31 cellular contexts compared by ENCODE assay signal in genomic region chr18:10590412-10590811, GRCh38.
"Had no signal": no experiment of that assay in that cellular context is flagged by ENCODE, and none has a peak within 500 bp of the region (broad histone marks: within the 10 kb centered on the region; RNA-seq: fewer than 3 reads in every experiment).

No MANE protein-coding gene starts in this region.

- H3K36me3 Mint-ChIP-seq: activated CD8-positive, alpha-beta memory T cell treated with anti-CD3 and anti-CD28 coated beads, Interleukin-2, amount 10 ng/mL, durations not matched to agents 7 days and 5 days; WTC11 had no signal

- ATAC-seq: activated CD4-positive, alpha-beta T cell treated with anti-CD3 and anti-CD28 coated beads for 36 hours; activated CD4-positive, CD25-positive, alpha-beta regulatory T cell treated with anti-CD3 and anti-CD28 coated beads, Interleukin-2, amount 50 U/mL, for 24 hours; activated CD8-positive, alpha-beta memory T cell treated with anti-CD3 and anti-CD28 coated beads, Interleukin-2, amount 10 ng/mL, durations not matched to agents 7 days and 5 days; activated naive CD4-positive, alpha-beta T cell treated with anti-CD3 and anti-CD28 coated beads, Interleukin-2, amount 50 U/mL, for 72 hours; body of pancreas; WTC11 had no signal

- H3K9me3 Mint-ChIP-seq: T-helper 1 cell treated with Interleukin-12 subunit alpha and Interleukin-12 subunit beta and Interleukin-4 antibody, amounts not matched to agents 30 μg/mL and 1 μg/mL, for 36 hours; T-helper 2 cell treated with Interferon-gamma antibody and Interleukin-4, amounts not matched to agents 5 μg/mL and 100 μg/mL, for 36 hours had no signal

- H3K27me3 Mint-ChIP-seq: activated CD4-positive, alpha-beta memory T cell treated with anti-CD3 and anti-CD28 coated beads, Interleukin-2, amount 10 ng/mL, durations not matched to agents 7 days and 5 days; activated CD4-positive, alpha-beta T cell treated with anti-CD3 and anti-CD28 coated beads for 36 hours had no signal

- H3K27ac Mint-ChIP-seq: activated CD4-positive, alpha-beta memory T cell treated with anti-CD3 and anti-CD28 coated beads, Interleukin-2, amount 10 ng/mL, durations not matched to agents 7 days and 5 days; activated CD4-positive, alpha-beta T cell treated with anti-CD3 and anti-CD28 coated beads for 36 hours; activated CD8-positive, alpha-beta memory T cell treated with anti-CD3 and anti-CD28 coated beads, Interleukin-2, amount 10 ng/mL, durations not matched to agents 7 days and 5 days; activated naive CD4-positive, alpha-beta T cell treated with anti-CD3 and anti-CD28 coated beads, Interleukin-2, amount 50 U/mL, for 72 hours; T-helper 1 cell treated with Interleukin-12 subunit alpha and Interleukin-12 subunit beta and Interleukin-4 antibody, amounts not matched to agents 30 μg/mL and 1 μg/mL, for 36 hours; T-helper 2 cell treated with Interferon-gamma antibody and Interleukin-4, amounts not matched to agents 5 μg/mL and 100 μg/mL, for 36 hours; WTC11 had no signal

- DNase-seq: activated CD4-positive, alpha-beta memory T cell treated with anti-CD3 and anti-CD28 coated beads, Interleukin-2, amount 10 ng/mL, durations not matched to agents 7 days and 5 days; activated CD4-positive, alpha-beta T cell treated with anti-CD3 and anti-CD28 coated beads for 36 hours; activated CD8-positive, alpha-beta memory T cell treated with anti-CD3 and anti-CD28 coated beads for 24 hours; activated CD8-positive, alpha-beta memory T cell treated with anti-CD3 and anti-CD28 coated beads, Interleukin-2, amount 10 ng/mL, durations not matched to agents 7 days and 5 days; activated CD8-positive, alpha-beta memory T cell treated with anti-CD3 and anti-CD28 coated beads, Interleukin-2, amount 50 U/mL, for 48 hours; activated gamma-delta T cell; activated naive CD4-positive, alpha-beta T cell treated with Interleukin-2 at 50 U/mL for 16 hours; activated T-cell treated with anti-CD3 and anti-CD28 coated beads, Interleukin-2, amount 50 U/mL, for 48 hours; adrenal gland; body of pancreas; Karpas-422; MG63; NCI-H1048; NCI-H1105 treated with DMSO at 0.1 percent for 48 hours; NCI-H146; NCI-H187; NCI-H2029 treated with DMSO at 0.1 percent for 48 hours; NCI-H2107; NCI-H2171; NCI-H510A; NCI-H526; NCI-H748 treated with DMSO at 0.1 percent for 48 hours; NK-92 treated with Interleukin-12 subunit alpha and Interleukin-12 subunit beta, amount 100 ng/mL, for 24 hours; PC-9; Right ventricle myocardium superior had no signal

- H3K9me3 ChIP-seq: adrenal gland, body of pancreas, breast epithelium, MG63 had no signal

- H3K4me1 Mint-ChIP-seq: activated CD4-positive, alpha-beta T cell treated with anti-CD3 and anti-CD28 coated beads for 36 hours; WTC11 had no signal

- H3K4me3 Mint-ChIP-seq: activated CD4-positive, alpha-beta memory T cell treated with anti-CD3 and anti-CD28 coated beads, Interleukin-2, amount 10 ng/mL, durations not matched to agents 7 days and 5 days; activated CD4-positive, alpha-beta T cell treated with anti-CD3 and anti-CD28 coated beads for 36 hours; activated CD8-positive, alpha-beta memory T cell treated with anti-CD3 and anti-CD28 coated beads, Interleukin-2, amount 10 ng/mL, durations not matched to agents 7 days and 5 days; T-helper 1 cell treated with Interleukin-12 subunit alpha and Interleukin-12 subunit beta and Interleukin-4 antibody, amounts not matched to agents 30 μg/mL and 1 μg/mL, for 36 hours; T-helper 2 cell treated with Interferon-gamma antibody and Interleukin-4, amounts not matched to agents 5 μg/mL and 100 μg/mL, for 36 hours; WTC11 had no signal

- H3K27me3 ChIP-seq: adrenal gland, body of pancreas, breast epithelium, MG63 had no signal

- H3K36me3 ChIP-seq: adrenal gland, breast epithelium, MG63 had no signal

- H3K4me3 ChIP-seq: adrenal gland, body of pancreas, breast epithelium, MG63, PC-9 had no signal

- H3K27ac ChIP-seq: adrenal gland, body of pancreas, breast epithelium, PC-9 had no signal

- H3K4me1 ChIP-seq: body of pancreas, breast epithelium had no signal
